Comparison of ENCODE assay signal across 8 cellular contexts in the genomic region with DNA sequence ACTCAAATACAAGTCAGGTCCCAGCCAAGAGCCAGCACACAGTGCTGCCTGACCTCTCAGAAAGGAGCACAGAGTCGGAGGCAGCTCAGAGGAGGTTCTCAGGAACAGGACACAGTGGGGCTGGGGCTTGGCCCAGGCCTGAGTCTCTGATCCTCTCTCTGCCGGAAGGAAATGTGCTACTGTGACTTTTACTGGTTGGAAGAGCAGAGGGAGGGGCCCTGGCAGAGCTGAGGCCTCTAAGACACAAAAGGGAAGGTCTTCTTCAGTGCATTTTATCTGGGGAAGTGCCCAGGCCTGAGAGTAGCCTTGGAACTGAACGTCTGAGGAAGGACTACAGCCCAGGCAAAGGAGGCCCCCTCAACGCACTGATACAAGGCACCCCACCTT. TPM values are rescaled to one million over a fixed set of nuclear protein-coding genes. Genes with fewer than 3 reads are reported as not detected.
A peak's percentile ranks its signal among the peaks of the same experiment; 100 is the strongest.
DNase-seq lines count a peak whose midpoint lies in the region; ATAC-seq and TF ChIP-seq lines count a peak whose summit lies in the region.

No MANE protein-coding gene starts in this region.

- H3K18ac ChIP-seq in neuronal stem cell (ENCODE audit: low read length): no peak overlapping the region

- H3K4me1 ChIP-seq in neuronal stem cell (ENCODE audit: control insufficient read depth in 2 of 2, insufficient read depth in 1 of 2, low read depth in 1 of 2, low read length in 2 of 2): peaks cover 4 to 8% of the 10 kb centered on the region in 2 donors

- DNase-seq in stimulated activated CD4-positive, alpha-beta T cell treated with anti-CD3 and anti-CD28 coated beads, Interleukin-1b, Interleukin-23, amount 100 ng/mL, for 48 hours: peak; percentile 43
- no peak for DNase-seq in stimulated activated CD4-positive, alpha-beta T cell treated with anti-CD3 and anti-CD28 coated beads, Interleukin-12 subunit alpha, Interleukin-12 subunit beta, amount 100 ng/mL, for 4 hours
- peak; percentile 79 for DNase-seq in NB4 (ENCODE audit: low read depth)
- peak; percentile 49 to 66 for DNase-seq in activated naive CD4-positive, alpha-beta T cell treated with anti-CD3 and anti-CD28 coated beads, Interleukin-2, amount 50 U/mL, for 72 hours (ENCODE audit: low spot score in 2 of 2)
- DNase-seq in lower leg skin (ENCODE audit: low spot score in 2 of 2): peak; percentile 76 to 92
- DNase-seq in type B pancreatic cell (ENCODE audit: extremely low spot score, unreplicated experiment): no peak
- DNase-seq in neuronal stem cell (ENCODE audit: low spot score): no peak

- no peak overlapping the region for H2BK120ac ChIP-seq in neuronal stem cell (ENCODE audit: low read depth, low read length)

- H3K4me3 Mint-ChIP-seq in type B pancreatic cell: peak overlapping the region; percentile 22

- no peak overlapping the region for H4K91ac ChIP-seq in neuronal stem cell (ENCODE audit: low read depth, low read length, poor library complexity)

- no peak overlapping the region for H3K9ac ChIP-seq in neuronal stem cell (ENCODE audit: low read depth, low read length, poor library complexity)

- H2BK5ac ChIP-seq in neuronal stem cell (ENCODE audit: low read length): no peak overlapping the region

- H3K4me1 Mint-ChIP-seq in type B pancreatic cell (ENCODE audit: unreplicated experiment): peaks cover 65% of the 10 kb centered on the region

- WGBS in lower leg skin, 2 donors: 4% methylated on average over 4 of the region's 4 CpGs
- no CpG with 5 or more reads among the region's 4 CpGs for WGBS in neuronal stem cell (ENCODE audit: extremely low coverage in 2 of 2, insufficient read length in 2 of 2, insufficient replicate concordance in 1 of 2), 2 donors

- peak; percentile 79 to 81 for ATAC-seq in activated naive CD4-positive, alpha-beta T cell treated with anti-CD3 and anti-CD28 coated beads, Interleukin-2, amount 50 U/mL, for 72 hours
- ATAC-seq in GM21786 (IDR thresholded peaks at IDR 0.05; ENCODE audit: unreplicated experiment): no peak

- no peak overlapping the region for H3K4ac ChIP-seq in neuronal stem cell (ENCODE audit: low read length)

- TF ChIP-seq CTCF in NB4 (IDR thresholded peaks at IDR 0.05; ENCODE audit: low read depth, low read length) (no peak), lower leg skin (IDR thresholded peaks at IDR 0.05) (no peak), type B pancreatic cell (conservative IDR thresholded peaks at IDR 0.05) (no peak)

- H3K4me2 ChIP-seq in neuronal stem cell (ENCODE audit: insufficient read depth, low read length, poor library complexity, severe bottlenecking): no peak overlapping the region

- H3K36me3 Mint-ChIP-seq in activated naive CD4-positive, alpha-beta T cell treated with anti-CD3 and anti-CD28 coated beads, Interleukin-2, amount 50 U/mL, for 72 hours: peaks cover 8 to 29% of the 10 kb centered on the region in 2 donors
- peaks cover 10% of the 10 kb centered on the region for H3K36me3 Mint-ChIP-seq in type B pancreatic cell

- H3K9me3 Mint-ChIP-seq in activated naive CD4-positive, alpha-beta T cell treated with anti-CD3 and anti-CD28 coated beads, Interleukin-2, amount 50 U/mL, for 72 hours: no peaks in the 10 kb centered on the region
- H3K9me3 Mint-ChIP-seq in type B pancreatic cell: no peaks in the 10 kb centered on the region

- no peak overlapping the region for H4K8ac ChIP-seq in neuronal stem cell (ENCODE audit: low read depth, low read length)

- H3K36me3 ChIP-seq in neuronal stem cell (replicated peaks in 1 of 2; ENCODE audit: control insufficient read depth in 2 of 2, insufficient read depth in 2 of 2, low read length in 2 of 2): no peaks in the 10 kb centered on the region

- no peak overlapping the region for H3K27ac ChIP-seq in neuronal stem cell (replicated peaks; ENCODE audit: low read length)

- intact Hi-C loops in lower leg skin (cut with DNase I; ENCODE audit: low total_unique reads): no loop called here

- H2BK15ac ChIP-seq in neuronal stem cell (ENCODE audit: low read length): no peak overlapping the region

- H3K9me3 ChIP-seq in neuronal stem cell (replicated peaks in 1 of 2; ENCODE audit: control insufficient read depth in 2 of 2, insufficient read depth in 1 of 2, low read depth in 1 of 2, low read length in 2 of 2): no peaks in the 10 kb centered on the region

- no peak overlapping the region for H2BK12ac ChIP-seq in neuronal stem cell (ENCODE audit: low read length)

- H3K27me3 Mint-ChIP-seq in type B pancreatic cell: no peaks in the 10 kb centered on the region

- H3K79me1 ChIP-seq in neuronal stem cell (ENCODE audit: low read depth, low read length): no peaks in the 10 kb centered on the region

- H3K14ac ChIP-seq in neuronal stem cell (ENCODE audit: low read length): no peak overlapping the region

- H3K23ac ChIP-seq in neuronal stem cell (ENCODE audit: low read depth, low read length, poor library complexity): no peak overlapping the region

- H3K4me3 ChIP-seq in NB4 (ENCODE audit: low read depth, low read length) (no peak overlapping the region), lower leg skin (ENCODE audit: low read depth, poor library complexity, severe bottlenecking) (no peak overlapping the region), neuronal stem cell (ENCODE audit: low read length in 2 of 2) (no peak overlapping the region)

- no peak overlapping the region for H2AFZ ChIP-seq in neuronal stem cell (ENCODE audit: low read length)

- no peak overlapping the region for H2AK5ac ChIP-seq in neuronal stem cell (ENCODE audit: low read depth, low read length)

- peak overlapping the region; percentile 86 to 92 for H3K27ac Mint-ChIP-seq in activated naive CD4-positive, alpha-beta T cell treated with anti-CD3 and anti-CD28 coated beads, Interleukin-2, amount 50 U/mL, for 72 hours
- H3K27ac Mint-ChIP-seq in type B pancreatic cell: peak overlapping the region; percentile 85

- TF ChIP-seq POLR2A in NB4 (IDR thresholded peaks at IDR 0.05; ENCODE audit: extremely low read depth, insufficient read length): peak; percentile 19
- no peak for TF ChIP-seq POLR2A in lower leg skin (IDR thresholded peaks at IDR 0.05)

- no peaks in the 10 kb centered on the region for H3K27me3 ChIP-seq in neuronal stem cell (ENCODE audit: control insufficient read depth in 3 of 3, insufficient read depth in 3 of 3, low read depth in 1 of 3, low read length in 3 of 3)

RNA-seq across cellular contexts. Expression of a gene that starts 16.2 kb away (rescaled TPM):
- total RNA-seq in activated naive CD4-positive, alpha-beta T cell treated with anti-CD3 and anti-CD28 coated beads, Interleukin-2, amount 50 U/mL, for 72 hours: 1 to 10 TPM; 6.3 to 7.5 TPM
- total RNA-seq in lower leg skin: 10 to 100 TPM; 16.3 to 38.1 (median 22.6) TPM
- 11.4 TPM in 2 replicates for total RNA-seq in type B pancreatic cell (ENCODE audit: low replicate concordance)
- 13.2 TPM for polyA plus RNA-seq in neuronal stem cell (2013, experiment 1 of 2)
- polyA plus RNA-seq in neuronal stem cell (2013, experiment 2 of 2): 14.0 TPM

RNA-seq across cellular contexts. Expression of a gene that starts 21.2 kb away (rescaled TPM):
- 10 to 100 TPM; 27.2 to 36.9 TPM for total RNA-seq in activated naive CD4-positive, alpha-beta T cell treated with anti-CD3 and anti-CD28 coated beads, Interleukin-2, amount 50 U/mL, for 72 hours
- total RNA-seq in lower leg skin: 10 to 100 TPM; 64.8 to 80.1 (median 74.2) TPM
- 15.3 and 21.5 TPM in 2 replicates for total RNA-seq in type B pancreatic cell (ENCODE audit: low replicate concordance)
- polyA plus RNA-seq in neuronal stem cell (2013, experiment 1 of 2): 4.9 TPM
- polyA plus RNA-seq in neuronal stem cell (2013, experiment 2 of 2): 4.8 TPM

RNA-seq across cellular contexts. Expression of a gene that starts 38.9 kb away (rescaled TPM):
- 10 to 100 TPM; 16.1 to 40.4 TPM for total RNA-seq in activated naive CD4-positive, alpha-beta T cell treated with anti-CD3 and anti-CD28 coated beads, Interleukin-2, amount 50 U/mL, for 72 hours
- total RNA-seq in lower leg skin (under 1 TPM in 3 of 4 donors, not detected in 1; 0.27 to 0.34 (median 0.29) TPM), type B pancreatic cell (ENCODE audit: low replicate concordance) (not detected in 2 replicates)
- 0.01 TPM for polyA plus RNA-seq in neuronal stem cell (2013, experiment 1 of 2)
- polyA plus RNA-seq in neuronal stem cell (2013, experiment 2 of 2): 0.04 TPM

RNA-seq across cellular contexts. Expression of a gene that starts 51.2 kb away (rescaled TPM):
- total RNA-seq in activated naive CD4-positive, alpha-beta T cell treated with anti-CD3 and anti-CD28 coated beads, Interleukin-2, amount 50 U/mL, for 72 hours: 100 to 1,000 TPM; 229 to 281 TPM
- total RNA-seq in lower leg skin (100 to 1,000 TPM in 2 of 4 donors, 10 to 100 TPM in 2; 72.4 to 169 (median 114) TPM), type B pancreatic cell (ENCODE audit: low replicate concordance) (160 and 190 TPM in 2 replicates)
- 131 TPM for polyA plus RNA-seq in neuronal stem cell (2013, experiment 1 of 2)
- 132 TPM for polyA plus RNA-seq in neuronal stem cell (2013, experiment 2 of 2)

RNA-seq across cellular contexts. Expression of a gene that starts 51.3 kb away (rescaled TPM):
- total RNA-seq in activated naive CD4-positive, alpha-beta T cell treated with anti-CD3 and anti-CD28 coated beads, Interleukin-2, amount 50 U/mL, for 72 hours: 1 to 10 TPM in 1 of 2 donors, not detected in 1; 2.9 TPM
- total RNA-seq in lower leg skin (1 to 10 TPM in 3 of 4 donors, under 1 TPM in 1; 0.17 to 4.5 (median 2.7) TPM), type B pancreatic cell (ENCODE audit: low replicate concordance) (6.9 and 9.4 TPM in 2 replicates)
- polyA plus RNA-seq in neuronal stem cell (2013, experiment 1 of 2): 4.8 TPM
- polyA plus RNA-seq in neuronal stem cell (2013, experiment 2 of 2): 4.9 TPM

Comparison
In these comparisons a context has a peak if more than half of its experiments do, and no peak if none do; other contexts are left out.
1. DNase-seq: peak in stimulated activated CD4-positive, alpha-beta T cell treated with anti-CD3 and anti-CD28 coated beads, Interleukin-1b, Interleukin-23, amount 100 ng/mL, for 48 hours (single experiment), NB4 (single experiment), activated naive CD4-positive, alpha-beta T cell treated with anti-CD3 and anti-CD28 coated beads, Interleukin-2, amount 50 U/mL, for 72 hours (2 of 2) and lower leg skin (2 of 2); none in stimulated activated CD4-positive, alpha-beta T cell treated with anti-CD3 and anti-CD28 coated beads, Interleukin-12 subunit alpha, Interleukin-12 subunit beta, amount 100 ng/mL, for 4 hours (single experiment), type B pancreatic cell (single experiment) and neuronal stem cell (single experiment).
2. RNA of a gene that starts 38.9 kb away (total RNA-seq): 16.1 to 40.4 TPM in activated naive CD4-positive, alpha-beta T cell treated with anti-CD3 and anti-CD28 coated beads, Interleukin-2, amount 50 U/mL, for 72 hours; 0.27 to 0.34 TPM in lower leg skin and not detected in type B pancreatic cell; every median in the first group is over 10 times any median in the second.